1 cellular context compared by ENCODE assay signal in genomic region chr6:76439811-76440210, GRCh38.
A peak's percentile ranks its signal among the peaks of the same experiment; 100 is the strongest.
TF ChIP-seq lines count a peak whose summit lies in the region.

No MANE protein-coding gene starts in this region.

TF ChIP-seq in GM23338, 12 proteins besides CTCF, POLR2A, EP300 and RAD21:
- peak; percentile 64; the same call in 1 of the 2 replicates for TF ChIP-seq ZNF462 (CRISPR knock-in tag; IDR thresholded peaks at IDR 0.05)
- no peak for TF ChIP-seq EZH2phosphoT487 (IDR thresholded peaks at IDR 0.05; ENCODE audit: unreplicated experiment)
- no peak for TF ChIP-seq NANOG (IDR thresholded peaks at IDR 0.05; ENCODE audit: borderline replicate concordance)
- TF ChIP-seq ETS1 (IDR thresholded peaks at IDR 0.05): no peak
- no peak for TF ChIP-seq ZNF331 (CRISPR knock-in tag; IDR thresholded peaks at IDR 0.05; ENCODE audit: low read depth)
